In the genomic region with DNA sequence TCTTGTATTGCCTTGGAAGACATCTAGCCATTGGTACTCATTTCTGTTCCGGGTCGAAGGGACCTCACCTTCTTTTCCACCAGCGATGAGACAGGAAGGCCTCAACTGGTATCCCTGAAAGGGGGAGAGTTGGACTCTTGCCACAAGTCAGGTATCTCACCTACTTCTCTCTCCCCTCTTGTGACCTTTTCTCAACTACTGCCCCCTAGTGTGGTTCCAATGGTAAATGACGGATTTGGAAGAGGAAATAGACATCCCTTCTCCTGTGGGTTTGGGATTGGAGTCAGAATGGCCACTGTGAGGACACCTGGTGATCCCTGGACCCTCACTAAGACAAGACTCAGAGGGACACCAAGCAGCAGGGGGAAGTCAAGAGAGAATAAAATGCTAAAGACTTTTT, we compare ENCODE assay signal across 6 cellular contexts. TPM values are rescaled to one million over a fixed set of nuclear protein-coding genes. Genes with fewer than 3 reads are reported as not detected.
A peak's percentile ranks its signal among the peaks of the same experiment; 100 is the strongest.
DNase-seq lines count a peak whose midpoint lies in the region; ATAC-seq and TF ChIP-seq lines count a peak whose summit lies in the region.
"Not testable (repeated sequence)": the region's sequence is repeated elsewhere in the genome, so short reads cannot be mapped to it uniquely, and the experiment has no call there.

No MANE protein-coding gene starts in this region.

- not testable (repeated sequence) for H4K20me1 ChIP-seq in GM23338 (replicated peaks; ENCODE audit: insufficient read depth)

- peak; percentile 67 for ATAC-seq in GM23338
- not testable (repeated sequence) for ATAC-seq in Panc1

- H3K27me3 ChIP-seq in GM23338 (ENCODE audit: insufficient read depth); Panc1 (ENCODE audit: control insufficient read depth, insufficient read depth, low read length): not testable (repeated sequence)

- not testable (repeated sequence) for DNase-seq in GM23338 (ENCODE audit: low spot score); HFFc6; Panc1 (ENCODE audit: low read depth, low spot score); glutamatergic neuron
- peak; percentile 44 for DNase-seq in activated CD4-positive, alpha-beta T cell treated with anti-CD3 and anti-CD28 coated beads, Interleukin-2, amount 10 ng/mL, durations not matched to agents 24 days and 14 days

- POLR2A ChIA-PET in Panc1 (lab: Charles Lee): not testable (repeated sequence)

- not testable (repeated sequence) for H3K9me3 ChIP-seq in Panc1 (ENCODE audit: control insufficient read depth, insufficient read depth, low read depth, low read length)

- not testable (repeated sequence) for H3K4me1 Mint-ChIP-seq in GM23338; HFFc6 (ENCODE audit: low read depth); activated CD4-positive, alpha-beta T cell treated with anti-CD3 and anti-CD28 coated beads, Interleukin-2, amount 10 ng/mL, durations not matched to agents 24 days and 14 days; glutamatergic neuron (ENCODE audit: low read depth, unreplicated experiment)

- not testable (repeated sequence) for H3K4me3 Mint-ChIP-seq in GM23338; HFFc6; activated CD4-positive, alpha-beta T cell treated with anti-CD3 and anti-CD28 coated beads, Interleukin-2, amount 10 ng/mL, durations not matched to agents 24 days and 14 days; glutamatergic neuron (ENCODE audit: unreplicated experiment)

- not testable (repeated sequence) for H3K9me3 Mint-ChIP-seq in GM23338; HFFc6; activated CD4-positive, alpha-beta T cell treated with anti-CD3 and anti-CD28 coated beads, Interleukin-2, amount 10 ng/mL, durations not matched to agents 24 days and 14 days; glutamatergic neuron (ENCODE audit: unreplicated experiment)

- H2AFZ ChIP-seq in GM23338: not testable (repeated sequence)

- peak; percentile 28 for TF ChIP-seq CTCF in 22Rv1 (IDR thresholded peaks at IDR 0.05)
- peak in 1 of 2 experiments; percentile 19; a peak in 3 of 4 replicates for TF ChIP-seq CTCF in GM23338 (conservative IDR thresholded peaks at IDR 0.05; ENCODE audit: low read depth in 2 of 2)
- peak; percentile 28 for TF ChIP-seq CTCF in HFFc6 (IDR thresholded peaks at IDR 0.05)
- TF ChIP-seq CTCF in Panc1 (IDR thresholded peaks at IDR 0.05): peak; percentile 30
- not testable (repeated sequence) for TF ChIP-seq CTCF in glutamatergic neuron (IDR thresholded peaks at IDR 0.05; ENCODE audit: partially characterized antibody, unreplicated experiment)

- not testable (repeated sequence) for BruUV-seq in Panc1 (replicated peaks; lab: Mats Ljungman, UMichigan)

- not testable (repeated sequence) for H3K27ac Mint-ChIP-seq in GM23338; HFFc6; activated CD4-positive, alpha-beta T cell treated with anti-CD3 and anti-CD28 coated beads, Interleukin-2, amount 10 ng/mL, durations not matched to agents 24 days and 14 days
- peak overlapping the region; percentile 43 for H3K27ac Mint-ChIP-seq in glutamatergic neuron (ENCODE audit: unreplicated experiment)

- in situ Hi-C loops in Panc1 (cut with HindIII; ENCODE audit: low pct_unique_long_range_greater_than_20kb, low sequenced_read_pairs): not testable (repeated sequence)

- H3K4me2 ChIP-seq in GM23338: not testable (repeated sequence)

- H3K4me3 ChIP-seq in GM23338; Panc1 (ENCODE audit: low read depth in 2 of 2, low read length in 2 of 2): not testable (repeated sequence)

- H3K4me1 ChIP-seq in GM23338 (ENCODE audit: insufficient read depth); Panc1 (ENCODE audit: control insufficient read depth, insufficient read depth, low read length): not testable (repeated sequence)

- not testable (repeated sequence) for H3K27ac ChIP-seq in 22Rv1; GM23338 (ENCODE audit: low read depth); Panc1 (ENCODE audit: low read length)

- not testable (repeated sequence) for H3F3A ChIP-seq in GM23338 (replicated peaks; ENCODE audit: low read depth)

- H3K79me2 ChIP-seq in GM23338 (replicated peaks; ENCODE audit: insufficient read depth): not testable (repeated sequence)

- not testable (repeated sequence) for H3K36me3 ChIP-seq in GM23338 (ENCODE audit: insufficient read depth); Panc1 (ENCODE audit: control insufficient read depth, insufficient read depth, low read length)

- intact Hi-C loops in Panc1 (cut with micrococcal nuclease; ENCODE audit: unreplicated experiment); activated CD4-positive, alpha-beta T cell treated with anti-CD3 and anti-CD28 coated beads, Interleukin-2, amount 10 ng/mL, durations not matched to agents 24 days and 14 days (cut with micrococcal nuclease): not testable (repeated sequence)

- not testable (repeated sequence) for H3K27me3 Mint-ChIP-seq in GM23338 (ENCODE audit: insufficient read depth, low read depth, poor library complexity); HFFc6 (ENCODE audit: insufficient read depth); activated CD4-positive, alpha-beta T cell treated with anti-CD3 and anti-CD28 coated beads, Interleukin-2, amount 10 ng/mL, durations not matched to agents 24 days and 14 days; glutamatergic neuron (ENCODE audit: unreplicated experiment)

- not testable (repeated sequence) for H3K9me2 ChIP-seq in GM23338 (ENCODE audit: insufficient read depth)

- CTCF ChIA-PET in Panc1 (lab: Charles Lee): not testable (repeated sequence)

- peaks cover 23% of the 10 kb centered on the region; the same call in 2 of the 3 replicates for H3K36me3 Mint-ChIP-seq in GM23338 (ENCODE audit: low read depth)
- not testable (repeated sequence) for H3K36me3 Mint-ChIP-seq in HFFc6 (ENCODE audit: low read depth); glutamatergic neuron (ENCODE audit: unreplicated experiment)
- H3K36me3 Mint-ChIP-seq in activated CD4-positive, alpha-beta T cell treated with anti-CD3 and anti-CD28 coated beads, Interleukin-2, amount 10 ng/mL, durations not matched to agents 24 days and 14 days (ENCODE audit: low read depth): peaks cover 12% of the 10 kb centered on the region

RNA-seq across cellular contexts. Expression of gene TTL, which starts 13.9 kb away (rescaled TPM):
- 34.6 and 43.9 TPM in 2 replicates for total RNA-seq in GM23338 (2014; rRNA removed; shearing (Covaris generic))
- polyA plus RNA-seq in GM23338 (2016; fragmentation: Nextera tagmentation; extraction: Ambion mirVana): 10.1 and 10.4 TPM in 2 replicates
- 10 to 100 TPM; 48.4 to 65.1 (median 55.1) TPM for total RNA-seq in HFFc6 (2021; fragmentation: NEBNext Ultra II Directional; extraction: Animal tissue kit (Norgen Biotek cat#: 25700))
- total RNA-seq in Panc1 (2021; ENCODE audit: unreplicated experiment): 81.5 TPM
- polyA plus RNA-seq in Panc1 (2012; ENCODE audit: insufficient read length): 40.3 TPM
- total RNA-seq in activated CD4-positive, alpha-beta T cell treated with anti-CD3 and anti-CD28 coated beads, Interleukin-2, amount 10 ng/mL, durations not matched to agents 24 days and 14 days: 44.6 and 48.5 TPM in 2 replicates
- total RNA-seq in glutamatergic neuron (ENCODE audit: unreplicated experiment): 126 TPM

RNA-seq across cellular contexts. Expression of gene POLR1B, which starts 46.4 kb away (rescaled TPM):
- total RNA-seq in GM23338 (2014; rRNA removed; shearing (Covaris generic)): 43.5 and 58.3 TPM in 2 replicates
- polyA plus RNA-seq in GM23338 (2016; fragmentation: Nextera tagmentation; extraction: Ambion mirVana): 15.4 and 16.2 TPM in 2 replicates
- total RNA-seq in HFFc6 (2021; fragmentation: NEBNext Ultra II Directional; extraction: Animal tissue kit (Norgen Biotek cat#: 25700)): 10 to 100 TPM; 15.1 to 27.5 (median 17.6) TPM
- total RNA-seq in Panc1 (2021; ENCODE audit: unreplicated experiment): 35.4 TPM
- polyA plus RNA-seq in Panc1 (2012; ENCODE audit: insufficient read length): 21.0 TPM
- total RNA-seq in activated CD4-positive, alpha-beta T cell treated with anti-CD3 and anti-CD28 coated beads, Interleukin-2, amount 10 ng/mL, durations not matched to agents 24 days and 14 days: 71.9 and 84.5 TPM in 2 replicates
- 13.9 TPM for total RNA-seq in glutamatergic neuron (ENCODE audit: unreplicated experiment)
